ENCODE assay signal across 15 cellular contexts in genomic region chr18:33924576-33924975, GRCh38.
"Had no signal": no experiment of that assay in that cellular context is flagged by ENCODE, and none has a peak within 500 bp of the region (broad histone marks: within the 10 kb centered on the region; RNA-seq: fewer than 3 reads in every experiment).

No MANE protein-coding gene starts in this region.

- H3K4me1 Mint-ChIP-seq: activated naive CD4-positive, alpha-beta T cell treated with anti-CD3 and anti-CD28 coated beads, Interleukin-2, amount 10 ng/mL, durations not matched to agents 7 days and 5 days; activated T-helper 17 cell treated with anti-CD3 and anti-CD28 coated beads, Interleukin-2, amount 50 U/mL, for 72 hours; memory B cell; stimulated activated memory B cell treated with anti-CD40 and anti-IgM and Interleukin-4, amounts not matched to agents 10 μg/mL and 1 μg/mL and 100 μg/mL, for 72 hours had no signal

- ATAC-seq: activated T-helper 17 cell treated with anti-CD3 and anti-CD28 coated beads, Interleukin-2, amount 50 U/mL, for 72 hours; gastroesophageal sphincter; left lung; natural killer cell treated with Interleukin-12 subunit alpha and Interleukin-12 subunit beta and Interleukin-15 and Interleukin-18, amount 100 ng/mL, for 72 hours; right lobe of liver; stimulated activated memory B cell treated with anti-CD40 and anti-IgM and Interleukin-4, amounts not matched to agents 10 μg/mL and 1 μg/mL and 100 μg/mL, for 72 hours had no signal

- DNase-seq: activated CD4-positive, alpha-beta T cell treated with anti-CD3 and anti-CD28 coated beads, Interleukin-2, amount 50 U/mL, for 1 hour; activated naive CD4-positive, alpha-beta T cell treated with anti-CD3 and anti-CD28 coated beads, Interleukin-2, amount 10 ng/mL, durations not matched to agents 7 days and 5 days; activated T-cell treated with anti-CD3 and anti-CD28 coated beads for 4 hours; caudate nucleus; effector memory CD4-positive, alpha-beta T cell; left lung; right lobe of liver had no signal

- H3K4me3 ChIP-seq: coronary artery, gastroesophageal sphincter, left lung, right lobe of liver had no signal

- H3K36me3 ChIP-seq: gastroesophageal sphincter, left lung, right lobe of liver had no signal

- H3K9me3 Mint-ChIP-seq: activated naive CD4-positive, alpha-beta T cell treated with anti-CD3 and anti-CD28 coated beads, Interleukin-2, amount 10 ng/mL, durations not matched to agents 7 days and 5 days; activated T-helper 17 cell treated with anti-CD3 and anti-CD28 coated beads, Interleukin-2, amount 50 U/mL, for 72 hours; stimulated activated memory B cell treated with anti-CD40 and anti-IgM and Interleukin-4, amounts not matched to agents 10 μg/mL and 1 μg/mL and 100 μg/mL, for 72 hours; type B pancreatic cell had no signal

- H3K4me3 Mint-ChIP-seq: activated naive CD4-positive, alpha-beta T cell treated with anti-CD3 and anti-CD28 coated beads, Interleukin-2, amount 10 ng/mL, durations not matched to agents 7 days and 5 days; activated T-helper 17 cell treated with anti-CD3 and anti-CD28 coated beads, Interleukin-2, amount 50 U/mL, for 72 hours; memory B cell; natural killer cell treated with Interleukin-12 subunit alpha and Interleukin-12 subunit beta and Interleukin-15 and Interleukin-18, amount 100 ng/mL, for 72 hours; stimulated activated memory B cell treated with anti-CD40 and anti-IgM and Interleukin-4, amounts not matched to agents 10 μg/mL and 1 μg/mL and 100 μg/mL, for 72 hours; type B pancreatic cell had no signal

- H3K9me3 ChIP-seq: gastroesophageal sphincter, left lung, right lobe of liver had no signal

- H3K27me3 ChIP-seq: gastroesophageal sphincter, left lung, right lobe of liver had no signal

- H3K27ac Mint-ChIP-seq: activated naive CD4-positive, alpha-beta T cell treated with anti-CD3 and anti-CD28 coated beads, Interleukin-2, amount 10 ng/mL, durations not matched to agents 7 days and 5 days; activated T-helper 17 cell treated with anti-CD3 and anti-CD28 coated beads, Interleukin-2, amount 50 U/mL, for 72 hours; memory B cell; natural killer cell treated with Interleukin-12 subunit alpha and Interleukin-12 subunit beta and Interleukin-15 and Interleukin-18, amount 100 ng/mL, for 72 hours; stimulated activated memory B cell treated with anti-CD40 and anti-IgM and Interleukin-4, amounts not matched to agents 10 μg/mL and 1 μg/mL and 100 μg/mL, for 72 hours; type B pancreatic cell had no signal

- H3K36me3 Mint-ChIP-seq: activated naive CD4-positive, alpha-beta T cell treated with anti-CD3 and anti-CD28 coated beads, Interleukin-2, amount 10 ng/mL, durations not matched to agents 7 days and 5 days; memory B cell; natural killer cell treated with Interleukin-12 subunit alpha and Interleukin-12 subunit beta and Interleukin-15 and Interleukin-18, amount 100 ng/mL, for 72 hours; stimulated activated memory B cell treated with anti-CD40 and anti-IgM and Interleukin-4, amounts not matched to agents 10 μg/mL and 1 μg/mL and 100 μg/mL, for 72 hours; type B pancreatic cell had no signal

- H3K4me1 ChIP-seq: gastroesophageal sphincter, left lung, right lobe of liver had no signal

- H3K27me3 Mint-ChIP-seq: activated naive CD4-positive, alpha-beta T cell treated with anti-CD3 and anti-CD28 coated beads, Interleukin-2, amount 10 ng/mL, durations not matched to agents 7 days and 5 days; activated T-helper 17 cell treated with anti-CD3 and anti-CD28 coated beads, Interleukin-2, amount 50 U/mL, for 72 hours; memory B cell; natural killer cell treated with Interleukin-12 subunit alpha and Interleukin-12 subunit beta and Interleukin-15 and Interleukin-18, amount 100 ng/mL, for 72 hours; progenitor cell of endocrine pancreas; stimulated activated memory B cell treated with anti-CD40 and anti-IgM and Interleukin-4, amounts not matched to agents 10 μg/mL and 1 μg/mL and 100 μg/mL, for 72 hours; type B pancreatic cell had no signal

- H3K27ac ChIP-seq: coronary artery, gastroesophageal sphincter, left lung, right lobe of liver had no signal
